16 cellular contexts compared by ENCODE assay signal in genomic region chr11:47305734-47306483, GRCh38. TPM values are rescaled to one million over a fixed set of nuclear protein-coding genes. Genes with fewer than 3 reads are reported as not detected.
DNase-seq lines count a peak whose midpoint lies in the region; FAIRE-seq and TF ChIP-seq lines count a peak whose summit lies in the region.
"Had no signal": no experiment of that assay in that cellular context is flagged by ENCODE, and none has a peak within 500 bp of the region (broad histone marks: within the 10 kb centered on the region; RNA-seq: fewer than 3 reads in every experiment).

No MANE protein-coding gene starts in this region.

- no peak for FAIRE-seq in kidney (lab: Jason Lieb, UNC)

- H3K27me3 ChIP-seq in breast epithelium = no peaks in the 10 kb centered on the region
- H3K27me3 ChIP-seq: MG63, spleen had no signal

- H3K27ac ChIP-seq in breast epithelium = peak overlapping the region; percentile 22 to 63
- peak overlapping the region in 1 of 2 donors; percentile 71 for H3K27ac ChIP-seq in kidney (ENCODE audit: low read depth in 2 of 2, low read length in 2 of 2)
- H3K27ac ChIP-seq: spleen had no signal

- H3K4me3 ChIP-seq in breast epithelium (no peak overlapping the region), kidney (ENCODE audit: low read length in 2 of 2) (no peak overlapping the region)
- H3K4me3 ChIP-seq: MG63, spleen had no signal

- intact Hi-C loops in breast epithelium (cut with DNase I; ENCODE audit: low total_unique reads) (no loop called here), kidney (cut with DNase I) (no loop called here)

- H3K36me3 ChIP-seq in breast epithelium (peaks cover 25% of the 10 kb centered on the region), kidney (ENCODE audit: control insufficient read depth in 1 of 2, insufficient read depth in 2 of 2, low read length in 2 of 2) (peaks cover 25 to 45% of the 10 kb centered on the region in 2 donors)

- no peak for TF ChIP-seq POLR2A in breast epithelium (IDR thresholded peaks at IDR 0.05)

- H3K9me3 ChIP-seq in breast epithelium (peaks cover 6 to 13% of the 10 kb centered on the region in 2 donors), kidney (ENCODE audit: control insufficient read depth in 1 of 2, low read length in 2 of 2) (peaks cover 0 to 6% of the 10 kb centered on the region in 2 donors)

- peak overlapping the region in 1 of 2 donors; percentile 2 for H3K9ac ChIP-seq in kidney (ENCODE audit: low read length in 2 of 2)

- DNase-seq in NCI-H2171 treated with DMSO at 0.1 percent for 48 hours (lab: John Stamatoyannopoulos, UW) (peak; percentile 76), breast epithelium (ENCODE audit: low spot score in 2 of 2) (peak; percentile 62 to 80), kidney (peak; percentile 87), superior temporal gyrus (ENCODE audit: extremely low spot score) (peak; percentile 80), cortex of kidney (lab: John Stamatoyannopoulos, UW) (no peak), ureter (ENCODE audit: low spot score) (no peak)
- no peak for DNase-seq in activated CD4-positive, alpha-beta T cell treated with anti-CD3 and anti-CD28 coated beads, Interleukin-2, amount 50 U/mL, for 1 hour
- DNase-seq in activated T-cell treated with anti-CD3 and anti-CD28 coated beads, Interleukin-2, amount 50 U/mL, for 1 hour = no peak
- DNase-seq: activated CD4-positive, alpha-beta T cell treated with anti-CD3 and anti-CD28 coated beads, Interleukin-2, amount 10 ng/mL, durations not matched to agents 7 days and 5 days; activated naive CD4-positive, alpha-beta T cell; DMS153; effector CD8-positive, alpha-beta T cell; MG63; NCI-H526 treated with DMSO at 0.1 percent for 48 hours; spleen; stimulated activated CD8-positive, alpha-beta memory T cell treated with anti-CD3 and anti-CD28 coated beads, Interleukin-4, amount 100 ng/mL, for 48 hours had no signal

- TF ChIP-seq CTCF in breast epithelium (IDR thresholded peaks at IDR 0.05) (no peak), kidney (IDR thresholded peaks at IDR 0.05; ENCODE audit: borderline replicate concordance, extremely low read depth, insufficient read depth) (no peak)

- H3K4me1 ChIP-seq in breast epithelium (peaks cover 0 to 3% of the 10 kb centered on the region in 2 donors), kidney (ENCODE audit: control insufficient read depth in 1 of 2, insufficient read depth in 1 of 2, low read depth in 1 of 2, low read length in 2 of 2) (peaks cover 8 to 9% of the 10 kb centered on the region in 2 donors)
- H3K4me1 ChIP-seq: spleen had no signal

RNA-seq across cellular contexts. Expression of gene MADD, which starts 36.0 kb away (rescaled TPM):
- total RNA-seq in breast epithelium (10 to 100 TPM; 43.3 to 56.5 (median 46.6) TPM), kidney (39.2 TPM), ureter (79.4 TPM)
- polyA plus RNA-seq in kidney (ENCODE audit: insufficient read depth, low read depth, low replicate concordance) = 19.0 TPM

RNA-seq across cellular contexts. Expression of gene MYBPC3, which starts 46.6 kb away (rescaled TPM):
- total RNA-seq in breast epithelium (under 1 TPM in 2 of 3 donors, not detected in 1; under 0.01 TPM), kidney (0.19 TPM), ureter (0.18 TPM)
- polyA plus RNA-seq in kidney (ENCODE audit: insufficient read depth, low read depth, low replicate concordance) = 0.52 TPM
- total RNA-seq: activated CD4-positive, alpha-beta T cell treated with anti-CD3 and anti-CD28 coated beads, Interleukin-2, amount 10 ng/mL, durations not matched to agents 7 days and 5 days had no signal

RNA-seq across cellular contexts. Expression of gene NR1H3, which starts 48.1 kb away (rescaled TPM):
- total RNA-seq in breast epithelium (10 to 100 TPM; 56.1 to 92.4 (median 91.1) TPM), kidney (27.9 TPM), ureter (71.3 TPM)
- polyA plus RNA-seq in kidney (ENCODE audit: insufficient read depth, low read depth, low replicate concordance) = 73.8 TPM

RNA-seq across cellular contexts. Expression of gene ACP2, which starts 57.3 kb away (rescaled TPM):
- total RNA-seq in breast epithelium (10 to 100 TPM; 39.7 to 45.2 (median 41.9) TPM), kidney (45.1 TPM), ureter (36.8 TPM)
- 72.7 TPM for polyA plus RNA-seq in kidney (ENCODE audit: insufficient read depth, low read depth, low replicate concordance)

Comparison
In these comparisons a context has a peak if more than half of its experiments do, and no peak if none do; other contexts are left out.
1. DNase-seq: peak in NCI-H2171 treated with DMSO at 0.1 percent for 48 hours (single experiment), breast epithelium (2 of 2), kidney (single experiment) and superior temporal gyrus (single experiment); none in activated CD4-positive, alpha-beta T cell treated with anti-CD3 and anti-CD28 coated beads, Interleukin-2, amount 50 U/mL, for 1 hour (single experiment), cortex of kidney (single experiment), activated T-cell treated with anti-CD3 and anti-CD28 coated beads, Interleukin-2, amount 50 U/mL, for 1 hour (single experiment) and ureter (single experiment).